Comparison of ENCODE assay signal across 28 cellular contexts in genomic region chr11:117983163-117983475, GRCh38. TPM values are rescaled to one million over a fixed set of nuclear protein-coding genes. Genes with fewer than 3 reads are reported as not detected.
DNase-seq lines count a peak whose midpoint lies in the region; ATAC-seq and TF ChIP-seq lines count a peak whose summit lies in the region.
"Had no signal": no experiment of that assay in that cellular context is flagged by ENCODE, and none has a peak within 500 bp of the region (broad histone marks: within the 10 kb centered on the region; RNA-seq: fewer than 3 reads in every experiment).

No MANE protein-coding gene starts in this region.

- no peak for TF ChIP-seq CTCF in natural killer cell (IDR thresholded peaks at IDR 0.05)
- no peak for TF ChIP-seq CTCF in osteoblast (IDR thresholded peaks at IDR 0.05; ENCODE audit: extremely low read depth, low read depth, low read length)
- no peak for TF ChIP-seq CTCF in A673 (conservative IDR thresholded peaks at IDR 0.05; ENCODE audit: low read depth, low read length)

- ATAC-seq in natural killer cell treated with Interleukin-12 subunit alpha and Interleukin-12 subunit beta and Interleukin-15 and Interleukin-18, amount 100 ng/mL, for 72 hours = no peak
- ATAC-seq in natural killer cell = no peak
- ATAC-seq in memory B cell (ENCODE audit: low read depth) = no peak
- ATAC-seq in GM18517 (IDR thresholded peaks at IDR 0.05; ENCODE audit: unreplicated experiment) = no peak
- no peak for ATAC-seq in HG02870 (IDR thresholded peaks at IDR 0.05; ENCODE audit: unreplicated experiment)
- ATAC-seq: activated naive CD4-positive, alpha-beta T cell treated with anti-CD3 and anti-CD28 coated beads, Interleukin-2, amount 50 U/mL, for 72 hours had no signal

- no peaks in the 10 kb centered on the region for H3K9me3 ChIP-seq in osteoblast (ENCODE audit: low read depth, low read length)
- H3K9me3 ChIP-seq in A673 (ENCODE audit: low read depth, low read length, poor library complexity, severe bottlenecking) = no peaks in the 10 kb centered on the region
- H3K9me3 ChIP-seq: Caco-2, Peyer's patch, stomach, tibial nerve had no signal

- no peak overlapping the region for H3K4me3 ChIP-seq in osteoblast (ENCODE audit: insufficient read depth, low read length)
- H3K4me3 ChIP-seq in A673 (ENCODE audit: low read depth, low read length, poor library complexity, severe bottlenecking) = no peak overlapping the region
- H3K4me3 ChIP-seq: Peyer's patch, stomach, tibial nerve had no signal

- no peak overlapping the region for H3K4me3 Mint-ChIP-seq in natural killer cell treated with Interleukin-12 subunit alpha and Interleukin-12 subunit beta and Interleukin-15 and Interleukin-18, amount 100 ng/mL, for 72 hours
- H3K4me3 Mint-ChIP-seq in natural killer cell = no peak overlapping the region
- peak overlapping the region; percentile 35 for H3K4me3 Mint-ChIP-seq in activated naive CD8-positive, alpha-beta T cell
- no peak overlapping the region for H3K4me3 Mint-ChIP-seq in memory B cell

- H2AFZ ChIP-seq in osteoblast (ENCODE audit: low read length) = no peak overlapping the region

- BruUV-seq in A673 (replicated peaks; lab: Mats Ljungman, UMichigan) = no TSS peak

- no peak overlapping the region for H3K4me2 ChIP-seq in osteoblast (ENCODE audit: insufficient read depth, low read length)

- no peaks in the 10 kb centered on the region for H3K27me3 Mint-ChIP-seq in natural killer cell treated with Interleukin-12 subunit alpha and Interleukin-12 subunit beta and Interleukin-15 and Interleukin-18, amount 100 ng/mL, for 72 hours
- no peaks in the 10 kb centered on the region for H3K27me3 Mint-ChIP-seq in natural killer cell (ENCODE audit: low read depth in 2 of 2)
- no peaks in the 10 kb centered on the region for H3K27me3 Mint-ChIP-seq in activated naive CD8-positive, alpha-beta T cell
- no peaks in the 10 kb centered on the region for H3K27me3 Mint-ChIP-seq in memory B cell

- H3K4me1 ChIP-seq in osteoblast (ENCODE audit: insufficient read depth, low read length) (no peaks in the 10 kb centered on the region), A673 (ENCODE audit: insufficient read depth, low read length, poor library complexity, severe bottlenecking) (peaks cover 4% of the 10 kb centered on the region)

- intact Hi-C loops in natural killer cell (cut with micrococcal nuclease) = no loop called here
- intact Hi-C loops in A673 (cut with micrococcal nuclease; ENCODE audit: unreplicated experiment) = no loop called here

- DNase-seq in natural killer cell treated with Interleukin-12 subunit alpha and Interleukin-12 subunit beta and Interleukin-15 and Interleukin-18, amount 100 ng/mL, for 72 hours (ENCODE audit: low spot score) = no peak
- DNase-seq in natural killer cell (no peak), memory B cell (ENCODE audit: low spot score in 2 of 2) (no peak), osteoblast (ENCODE audit: insufficient read length, low spot score, missing footprints) (no peak), A673 (ENCODE audit: low spot score) (no peak)
- DNase-seq: activated CD4-positive, alpha-beta T cell treated with anti-CD3 and anti-CD28 coated beads for 1 hour; AML-193; DND-41; glutamatergic neuron; GOT3; Kasumi-1; mammary epithelial cell; MV-4-11; NCI-H2171; NCI-H524; occipital lobe; stimulated activated CD4-positive, alpha-beta T cell treated with anti-CD3 and anti-CD28 coated beads, Interleukin-4, amount 100 ng/mL, for 1 hour; stomach; T-helper 1 cell had no signal

- H3K27me3 ChIP-seq in osteoblast (ENCODE audit: insufficient read depth, low read length) (peaks cover 34% of the 10 kb centered on the region), A673 (replicated peaks; ENCODE audit: insufficient read depth, low read depth, low read length, poor library complexity) (peaks cover 57% of the 10 kb centered on the region)
- H3K27me3 ChIP-seq: Peyer's patch had no signal

- H3K27ac Mint-ChIP-seq in natural killer cell treated with Interleukin-12 subunit alpha and Interleukin-12 subunit beta and Interleukin-15 and Interleukin-18, amount 100 ng/mL, for 72 hours = peak overlapping the region; percentile 46 to 82
- H3K27ac Mint-ChIP-seq in natural killer cell (peak overlapping the region in 1 of 2 donors; percentile 98), memory B cell (peak overlapping the region; percentile 94)
- peak overlapping the region; percentile 61 for H3K27ac Mint-ChIP-seq in activated naive CD8-positive, alpha-beta T cell
- H3K27ac Mint-ChIP-seq: activated naive CD4-positive, alpha-beta T cell treated with anti-CD3 and anti-CD28 coated beads, Interleukin-2, amount 50 U/mL, for 72 hours had no signal

- peaks cover 7% of the 10 kb centered on the region for H3K36me3 Mint-ChIP-seq in natural killer cell treated with Interleukin-12 subunit alpha and Interleukin-12 subunit beta and Interleukin-15 and Interleukin-18, amount 100 ng/mL, for 72 hours
- H3K36me3 Mint-ChIP-seq in natural killer cell (peaks cover 11% of the 10 kb centered on the region), memory B cell (peaks cover 7% of the 10 kb centered on the region)
- peaks cover 12% of the 10 kb centered on the region for H3K36me3 Mint-ChIP-seq in activated naive CD8-positive, alpha-beta T cell

- H3K27ac ChIP-seq in osteoblast (ENCODE audit: low read depth, low read length) = no peak overlapping the region
- H3K27ac ChIP-seq in A673 (ENCODE audit: low read depth, low read length, poor library complexity, severe bottlenecking) = no peak overlapping the region
- H3K27ac ChIP-seq: epithelial cell of prostate, Peyer's patch, stomach, tibial nerve had no signal

- H3K36me3 ChIP-seq in osteoblast (ENCODE audit: insufficient read depth, low read length) (no peaks in the 10 kb centered on the region), A673 (ENCODE audit: insufficient read depth, low read length, poor library complexity, severe bottlenecking) (no peaks in the 10 kb centered on the region)
- H3K36me3 ChIP-seq: Peyer's patch, stomach, tibial nerve had no signal

- CTCF ChIA-PET in A673 (lab: Charles Lee) = no interaction called here

- POLR2A ChIA-PET in A673 (lab: Charles Lee; ENCODE audit: low non-redundant PET) = no interaction called here

- no peaks in the 10 kb centered on the region for H3K79me2 ChIP-seq in osteoblast (ENCODE audit: insufficient read depth, low read length)

- no peaks in the 10 kb centered on the region for H4K20me1 ChIP-seq in osteoblast (ENCODE audit: insufficient read depth, low read length)

- H3K9me3 Mint-ChIP-seq in natural killer cell treated with Interleukin-12 subunit alpha and Interleukin-12 subunit beta and Interleukin-15 and Interleukin-18, amount 100 ng/mL, for 72 hours = no peaks in the 10 kb centered on the region
- H3K9me3 Mint-ChIP-seq in natural killer cell = no peaks in the 10 kb centered on the region
- no peaks in the 10 kb centered on the region for H3K9me3 Mint-ChIP-seq in activated naive CD8-positive, alpha-beta T cell (ENCODE audit: low read depth)
- H3K9me3 Mint-ChIP-seq in memory B cell = peaks cover 1% of the 10 kb centered on the region

- H3K4me1 Mint-ChIP-seq in natural killer cell treated with Interleukin-12 subunit alpha and Interleukin-12 subunit beta and Interleukin-15 and Interleukin-18, amount 100 ng/mL, for 72 hours (ENCODE audit: low read depth in 2 of 2) = peaks cover 68 to 73% of the 10 kb centered on the region in 2 donors
- H3K4me1 Mint-ChIP-seq in natural killer cell (peaks cover 71 to 74% of the 10 kb centered on the region in 2 donors), memory B cell (peaks cover 41% of the 10 kb centered on the region)
- H3K4me1 Mint-ChIP-seq in activated naive CD8-positive, alpha-beta T cell (ENCODE audit: low read depth) = peaks cover 80% of the 10 kb centered on the region

RNA-seq across cellular contexts. Expression of gene IL10RA, which starts 3.1 kb away (rescaled TPM):
- total RNA-seq in natural killer cell treated with Interleukin-12 subunit alpha and Interleukin-12 subunit beta and Interleukin-15 and Interleukin-18, amount 100 ng/mL, for 72 hours = 10 to 100 TPM; 59.8 to 83.6 TPM
- total RNA-seq in natural killer cell (100 to 1,000 TPM; 263 to 286 (median 268) TPM), osteoblast (1.1 TPM in 1 of 2 replicates, not detected in the other), A673 (2021) (not detected in 2 replicates)
- total RNA-seq: A172, mammary epithelial cell had no signal

RNA-seq across cellular contexts. Expression of gene TMPRSS13, which starts 53.9 kb away (rescaled TPM):
- total RNA-seq in natural killer cell treated with Interleukin-12 subunit alpha and Interleukin-12 subunit beta and Interleukin-15 and Interleukin-18, amount 100 ng/mL, for 72 hours = under 1 TPM; 0.19 to 0.36 TPM
- 1 to 10 TPM; 1.6 to 1.8 (median 1.8) TPM for total RNA-seq in natural killer cell
- not detected in 2 replicates for total RNA-seq in osteoblast
- total RNA-seq in A673 (2021) = not detected in 2 replicates
- total RNA-seq: A172, Peyer's patch had no signal

Comparison
In these comparisons a context has a peak if more than half of its experiments do, and no peak if none do; other contexts are left out.
1. RNA of gene IL10RA, which starts 3.1 kb away (total RNA-seq): 263 to 286 TPM in natural killer cell and 59.8 to 83.6 TPM in natural killer cell treated with Interleukin-12 subunit alpha and Interleukin-12 subunit beta and Interleukin-15 and Interleukin-18, amount 100 ng/mL, for 72 hours; 1.1 TPM in osteoblast and not detected in A673; every median in the first group is over 10 times any median in the second.